1 cellular context compared by ENCODE assay signal in the genomic region with DNA sequence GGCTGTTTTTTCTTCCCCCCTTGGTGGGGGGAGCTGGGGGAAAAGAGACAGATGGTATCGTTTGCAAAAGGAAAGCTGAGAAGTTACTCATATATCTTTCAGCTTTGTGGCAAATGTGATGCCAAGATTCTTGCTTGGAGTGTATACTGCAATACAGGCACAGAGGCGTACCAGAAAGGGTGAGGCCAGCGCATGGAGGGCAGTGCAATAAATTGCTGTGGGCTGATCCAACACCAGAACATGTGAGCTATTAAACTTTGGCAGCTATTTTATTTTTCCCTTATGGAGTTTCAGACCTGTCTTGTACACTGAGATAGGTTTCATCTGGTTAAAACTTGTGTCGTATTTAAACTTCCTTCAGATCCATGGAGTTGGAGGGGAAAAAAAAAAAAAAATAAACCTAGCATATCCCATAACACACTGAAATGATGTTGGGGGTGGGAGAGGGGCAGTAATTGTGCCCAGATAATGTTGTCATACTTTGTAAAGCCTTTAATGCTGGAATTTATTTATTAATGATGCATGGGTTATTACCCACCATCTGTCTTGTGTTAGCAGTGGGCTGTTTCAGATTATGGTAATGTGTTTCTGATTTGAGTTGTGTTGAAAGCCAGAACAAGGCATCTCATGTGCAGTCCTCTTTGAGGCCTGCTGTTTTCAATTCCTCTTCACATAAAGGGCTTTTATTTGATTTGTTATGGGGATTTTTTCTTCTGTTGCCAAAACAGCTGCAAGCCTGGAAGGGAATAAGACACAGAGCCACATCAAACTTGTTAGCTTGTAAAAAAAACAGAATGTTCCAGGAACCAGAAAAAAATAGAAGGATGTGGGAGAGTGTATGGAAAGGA.
TF ChIP-seq lines count a peak whose summit lies in the region.

No MANE protein-coding gene starts in this region.

TF ChIP-seq in IMR-90, 13 proteins besides CTCF, POLR2A, EP300 and RAD21 (continued from another document):
- no peak for TF ChIP-seq SMC3 (IDR thresholded peaks at IDR 0.05; ENCODE audit: low read depth, low read length)
- TF ChIP-seq FOS (IDR thresholded peaks at IDR 0.05; ENCODE audit: low read depth, low read length): no peak
TF ChIP-seq in IMR-90: peak in this region for 0.
